Comparison of ENCODE assay signal across 15 cellular contexts in genomic region chr2:138356178-138356577, GRCh38.
A peak's percentile ranks its signal among the peaks of the same experiment; 100 is the strongest.
DNase-seq lines count a peak whose midpoint lies in the region; ATAC-seq, FAIRE-seq and TF ChIP-seq lines count a peak whose summit lies in the region.
"Had no signal": no experiment of that assay in that cellular context is flagged by ENCODE, and none has a peak within 500 bp of the region (broad histone marks: within the 10 kb centered on the region; RNA-seq: fewer than 3 reads in every experiment).

No MANE protein-coding gene starts in this region.

- H3K23ac ChIP-seq in IMR-90 (ENCODE audit: low read depth, low read length) = no peak overlapping the region

- no peak for TF ChIP-seq RAD21 in IMR-90 (IDR thresholded peaks at IDR 0.05; ENCODE audit: low read length)

- no peak overlapping the region for H3K4me3 ChIP-seq in AG10803 (ENCODE audit: low read length)
- H3K4me3 ChIP-seq in IMR-90 (ENCODE audit: insufficient read depth, low read depth, low read length) = no peak overlapping the region
- no peak overlapping the region for H3K4me3 ChIP-seq in choroid plexus epithelial cell (ENCODE audit: low read depth, low read length)
- no peak overlapping the region for H3K4me3 ChIP-seq in right lobe of liver
- H3K4me3 ChIP-seq: dorsolateral prefrontal cortex had no signal

- peak overlapping the region; percentile 28; the same call in 1 of the 2 replicates for H3K4me2 ChIP-seq in IMR-90 (ENCODE audit: low read depth, low read length)

- TF ChIP-seq POLR2A in IMR-90 (IDR thresholded peaks at IDR 0.05; ENCODE audit: low read depth, low read length) (no peak), right lobe of liver (IDR thresholded peaks at IDR 0.05) (no peak)

- POLR2A ChIA-PET in IMR-90 (lab: Charles Lee; ENCODE audit: unreplicated experiment) = no interaction called here

- H3K27me3 Mint-ChIP-seq in immature natural killer cell (ENCODE audit: low read depth in 3 of 3) = peaks cover 0 to 3% (median 0%) of the 10 kb centered on the region in 3 donors

- no peak for FAIRE-seq in urothelium cell line (lab: Jason Lieb, UNC)

- no peak overlapping the region for H2BK15ac ChIP-seq in IMR-90 (ENCODE audit: low read depth, low read length)

- dilution Hi-C loops in IMR-90 (cut with HindIII; ENCODE audit: low sequenced_read_pairs, unreplicated experiment) = no loop called here

- no peaks in the 10 kb centered on the region for H4K20me1 ChIP-seq in IMR-90 (ENCODE audit: insufficient read depth, low read length)

- no peak overlapping the region for H2BK120ac ChIP-seq in IMR-90 (ENCODE audit: low read depth, low read length)

- TF ChIP-seq CTCF in AG10803 (conservative IDR thresholded peaks at IDR 0.05; ENCODE audit: low read length) (no peak), IMR-90 (conservative IDR thresholded peaks at IDR 0.05; ENCODE audit: low read depth, low read length) (no peak), choroid plexus epithelial cell (conservative IDR thresholded peaks at IDR 0.05; ENCODE audit: low read depth, low read length) (no peak), right lobe of liver (IDR thresholded peaks at IDR 0.05) (no peak)

- no peak overlapping the region for H3K27ac Mint-ChIP-seq in immature natural killer cell
- H3K27ac Mint-ChIP-seq: activated naive CD4-positive, alpha-beta T cell treated with anti-CD3 and anti-CD28 coated beads for 36 hours had no signal

- H3K36me3 Mint-ChIP-seq in immature natural killer cell = peaks cover 0 to 3% (median 0%) of the 10 kb centered on the region in 3 donors

- H2AK9ac ChIP-seq in IMR-90 (replicated peaks; ENCODE audit: low read depth, low read length, poor library complexity) = no peak overlapping the region

- DNase-seq in AG10803 (ENCODE audit: low read depth) (peak; percentile 77), IMR-90 (peak; percentile 29), choroid plexus epithelial cell (ENCODE audit: low read depth) (peak; percentile 34), right lobe of liver (peak in 1 of 3 donors; percentile 48), immature natural killer cell (no peak), urothelium cell line (ENCODE audit: low spot score) (no peak)
- DNase-seq in activated naive CD4-positive, alpha-beta T cell treated with Interleukin-2 at 50 U/mL for 16 hours = no peak
- no peak for DNase-seq in activated CD4-positive, alpha-beta T cell treated with anti-CD3 and anti-CD28 coated beads, Interleukin-2, amount 50 U/mL, for 1 hour
- DNase-seq: activated CD4-positive, alpha-beta T cell treated with anti-CD3 and anti-CD28 coated beads, Interleukin-2, amount 50 U/mL, for 48 hours; activated naive CD4-positive, alpha-beta T cell treated with anti-CD3 and anti-CD28 coated beads for 36 hours; dorsolateral prefrontal cortex; NCI-H1694 treated with DMSO at 0.1 percent for 48 hours; NK-92 treated with Interleukin-12 subunit alpha and Interleukin-12 subunit beta, amount 100 ng/mL, for 24 hours; SW 1271 had no signal

- H3K18ac ChIP-seq in IMR-90 (ENCODE audit: low read depth, low read length) = no peak overlapping the region

- no peak overlapping the region for H2AK5ac ChIP-seq in IMR-90 (ENCODE audit: low read depth, low read length)

- in situ Hi-C loops in IMR-90 (cut with MboI; ENCODE audit: low sequenced_read_pairs) = no loop called here

- no peak overlapping the region for H3K4ac ChIP-seq in IMR-90 (ENCODE audit: low read depth, low read length)

- H3K4me1 Mint-ChIP-seq in immature natural killer cell = no peaks in the 10 kb centered on the region

- WGBS in IMR-90 (ENCODE audit: extremely low coverage in 2 of 2, insufficient read length in 1 of 2), 2 experiments = no CpG with 5 or more reads among the region's 4 CpGs
- WGBS in right lobe of liver (ENCODE audit: insufficient coverage, low coverage, low lambda C conversion rate, missing lambda C conversion rate) = 11% methylated on average over 4 of the region's 4 CpGs

- H3K4me3 Mint-ChIP-seq in immature natural killer cell = no peak overlapping the region
- H3K4me3 Mint-ChIP-seq: activated naive CD4-positive, alpha-beta T cell treated with anti-CD3 and anti-CD28 coated beads for 36 hours had no signal

- H2BK20ac ChIP-seq in IMR-90 (ENCODE audit: low read depth, low read length) = no peak overlapping the region

- no peak overlapping the region for H4K5ac ChIP-seq in IMR-90 (ENCODE audit: low read depth, low read length)

- H3K27me3 ChIP-seq in IMR-90 (ENCODE audit: control insufficient read depth, insufficient read depth, low read length) (no peaks in the 10 kb centered on the region), right lobe of liver (no peaks in the 10 kb centered on the region)
- H3K27me3 ChIP-seq: dorsolateral prefrontal cortex had no signal

- intact Hi-C loops in IMR-90 (cut with micrococcal nuclease) (no loop called here), right lobe of liver (cut with DNase I) (no loop called here)

- CTCF ChIA-PET in IMR-90 (lab: Yijun Ruan, JAX) = no interaction called here

- no peak overlapping the region for H3K56ac ChIP-seq in IMR-90 (ENCODE audit: extremely low read depth, insufficient read depth, low read length)

- no peak overlapping the region for H2BK5ac ChIP-seq in IMR-90 (ENCODE audit: low read depth, low read length, poor library complexity, severe bottlenecking)

- no peak overlapping the region for H3K9ac ChIP-seq in IMR-90 (ENCODE audit: low read depth, low read length)

- ATAC-seq in IMR-90 (ENCODE audit: low read depth) (peak; percentile 48; the same call in 1 of the 2 replicates), right lobe of liver (peak; percentile 87 to 97 (median 94))

- H3K14ac ChIP-seq in IMR-90 (replicated peaks; ENCODE audit: low read depth, low read length) = no peak overlapping the region

- H3K36me3 ChIP-seq in IMR-90 (ENCODE audit: control insufficient read depth, insufficient read depth, low read length) = no peaks in the 10 kb centered on the region
- no peaks in the 10 kb centered on the region for H3K36me3 ChIP-seq in right lobe of liver

- peaks cover 1 to 51% (median 9%) of the 10 kb centered on the region in 6 donors for H3K9me3 Mint-ChIP-seq in immature natural killer cell
- H3K9me3 Mint-ChIP-seq: activated naive CD4-positive, alpha-beta T cell treated with anti-CD3 and anti-CD28 coated beads for 36 hours had no signal

- no peaks in the 10 kb centered on the region for H3K79me1 ChIP-seq in IMR-90 (ENCODE audit: low read depth in 1 of 2, low read length in 2 of 2)

- H3K27ac ChIP-seq in IMR-90 (ENCODE audit: insufficient read depth, low read length) (no peak overlapping the region), right lobe of liver (peak overlapping the region in 2 of 3 donors; percentile 35 to 38)
- H3K27ac ChIP-seq: C4-2B, dorsolateral prefrontal cortex had no signal

- BruUV-seq in IMR-90 (replicated peaks; lab: Mats Ljungman, UMichigan) = no TSS peak

- no peak overlapping the region for H4K8ac ChIP-seq in IMR-90 (ENCODE audit: low read depth in 2 of 2, low read length in 2 of 2)

- H4K91ac ChIP-seq in IMR-90 (ENCODE audit: insufficient read depth, low read depth, low read length) = no peak overlapping the region

- no peaks in the 10 kb centered on the region for H3K9me1 ChIP-seq in IMR-90 (ENCODE audit: insufficient read depth, low read length)

- H3K4me1 ChIP-seq in IMR-90 (ENCODE audit: control insufficient read depth, insufficient read depth, low read length) = no peaks in the 10 kb centered on the region
- H3K4me1 ChIP-seq in right lobe of liver = peaks cover 0 to 4% (median 0%) of the 10 kb centered on the region in 4 donors

- H3K9me3 ChIP-seq in IMR-90 (ENCODE audit: control insufficient read depth, insufficient read depth, low read length) = no peaks in the 10 kb centered on the region
- H3K9me3 ChIP-seq in right lobe of liver = no peaks in the 10 kb centered on the region

- H2AFZ ChIP-seq in IMR-90 (replicated peaks; ENCODE audit: low read length, poor library complexity) = no peak overlapping the region

TF ChIP-seq in IMR-90, 13 proteins besides CTCF, POLR2A, EP300 and RAD21:
- peak; percentile 71 for TF ChIP-seq CEBPB (IDR thresholded peaks at IDR 0.05; ENCODE audit: low read depth, low read length)
- TF ChIP-seq BHLHE40 (IDR thresholded peaks at IDR 0.05; ENCODE audit: low read depth, low read length) = no peak
TF ChIP-seq in IMR-90: peak in this region for 1.

Comparison
In these comparisons a context has a peak if more than half of its experiments do, and no peak if none do; other contexts are left out.
1. DNase-seq: peak in AG10803 (single experiment), IMR-90 (single experiment) and choroid plexus epithelial cell (single experiment); none in immature natural killer cell (0 of 3), activated naive CD4-positive, alpha-beta T cell treated with Interleukin-2 at 50 U/mL for 16 hours (single experiment), urothelium cell line (single experiment) and activated CD4-positive, alpha-beta T cell treated with anti-CD3 and anti-CD28 coated beads, Interleukin-2, amount 50 U/mL, for 1 hour (single experiment).